Comparison of ENCODE assay signal across 1 cellular context in genomic region chr11:123429851-123430735, GRCh38.
TF ChIP-seq lines count a peak whose summit lies in the region.

TSS of gene GRAMD1B (plus strand) at chr11:123430269. CDS start at chr11:123430793, 524 bp downstream.

TF ChIP-seq in HEK293, 187 proteins besides CTCF, POLR2A, EP300 and RAD21 (continued from another document):
- TF ChIP-seq ZFHX2 (tag by site-specific recombination; conservative IDR thresholded peaks at IDR 0.05), result peak; percentile 50
- TF ChIP-seq GLIS1 (tag by site-specific recombination; IDR thresholded peaks at IDR 0.05), result peak; percentile 85
- TF ChIP-seq ZNF280C (tag by site-specific recombination; IDR thresholded peaks at IDR 0.05), result no peak
- 0 out of 2 replicates have a peak, but pooled peaks have one; percentile 40 for TF ChIP-seq ZXDB (tag by site-specific recombination; IDR thresholded peaks at IDR 0.05)
- TF ChIP-seq, protein P1, sequence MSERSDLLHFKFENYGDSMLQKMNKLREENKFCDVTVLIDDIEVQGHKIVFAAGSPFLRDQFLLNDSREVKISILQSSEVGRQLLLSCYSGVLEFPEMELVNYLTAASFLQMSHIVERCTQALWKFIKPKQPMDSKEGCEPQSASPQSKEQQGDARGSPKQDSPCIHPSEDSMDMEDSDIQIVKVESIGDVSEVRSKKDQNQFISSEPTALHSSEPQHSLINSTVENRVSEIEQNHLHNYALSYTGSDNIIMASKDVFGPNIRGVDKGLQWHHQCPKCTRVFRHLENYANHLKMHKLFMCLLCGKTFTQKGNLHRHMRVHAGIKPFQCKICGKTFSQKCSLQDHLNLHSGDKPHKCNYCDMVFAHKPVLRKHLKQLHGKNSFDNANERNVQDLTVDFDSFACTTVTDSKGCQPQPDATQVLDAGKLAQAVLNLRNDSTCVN (tag by site-specific recombination; optimal IDR thresholded peaks at IDR 0.05), result peak; percentile 86
- peak; percentile 63 for TF ChIP-seq EGR2 (tag by site-specific recombination; IDR thresholded peaks at IDR 0.05; ENCODE audit: low read depth)
- TF ChIP-seq BCL11B (tag by site-specific recombination; IDR thresholded peaks at IDR 0.05; ENCODE audit: low read depth), result no peak
- TF ChIP-seq, protein P2, sequence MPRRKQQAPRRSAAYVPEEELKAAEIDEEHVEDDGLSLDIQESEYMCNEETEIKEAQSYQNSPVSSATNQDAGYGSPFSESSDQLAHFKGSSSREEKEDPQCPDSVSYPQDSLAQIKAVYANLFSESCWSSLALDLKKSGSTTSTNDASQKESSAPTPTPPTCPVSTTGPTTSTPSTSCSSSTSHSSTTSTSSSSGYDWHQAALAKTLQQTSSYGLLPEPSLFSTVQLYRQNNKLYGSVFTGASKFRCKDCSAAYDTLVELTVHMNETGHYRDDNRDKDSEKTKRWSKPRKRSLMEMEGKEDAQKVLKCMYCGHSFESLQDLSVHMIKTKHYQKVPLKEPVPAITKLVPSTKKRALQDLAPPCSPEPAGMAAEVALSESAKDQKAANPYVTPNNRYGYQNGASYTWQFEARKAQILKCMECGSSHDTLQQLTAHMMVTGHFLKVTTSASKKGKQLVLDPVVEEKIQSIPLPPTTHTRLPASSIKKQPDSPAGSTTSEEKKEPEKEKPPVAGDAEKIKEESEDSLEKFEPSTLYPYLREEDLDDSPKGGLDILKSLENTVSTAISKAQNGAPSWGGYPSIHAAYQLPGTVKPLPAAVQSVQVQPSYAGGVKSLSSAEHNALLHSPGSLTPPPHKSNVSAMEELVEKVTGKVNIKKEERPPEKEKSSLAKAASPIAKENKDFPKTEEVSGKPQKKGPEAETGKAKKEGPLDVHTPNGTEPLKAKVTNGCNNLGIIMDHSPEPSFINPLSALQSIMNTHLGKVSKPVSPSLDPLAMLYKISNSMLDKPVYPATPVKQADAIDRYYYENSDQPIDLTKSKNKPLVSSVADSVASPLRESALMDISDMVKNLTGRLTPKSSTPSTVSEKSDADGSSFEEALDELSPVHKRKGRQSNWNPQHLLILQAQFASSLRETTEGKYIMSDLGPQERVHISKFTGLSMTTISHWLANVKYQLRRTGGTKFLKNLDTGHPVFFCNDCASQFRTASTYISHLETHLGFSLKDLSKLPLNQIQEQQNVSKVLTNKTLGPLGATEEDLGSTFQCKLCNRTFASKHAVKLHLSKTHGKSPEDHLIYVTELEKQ (tag by site-specific recombination; IDR thresholded peaks at IDR 0.05; ENCODE audit: borderline replicate concordance), result no peak
- TF ChIP-seq SP3 (tag by site-specific recombination; IDR thresholded peaks at IDR 0.05), result peak; percentile 48; the same call in 1 of the 2 replicates
- TF ChIP-seq ZNF776 (tag by site-specific recombination; IDR thresholded peaks at IDR 0.05; ENCODE audit: borderline replicate concordance), result no peak
- TF ChIP-seq ELK4 (IDR thresholded peaks at IDR 0.05; ENCODE audit: borderline replicate concordance, low read depth, low read length), result no peak
- no peak for TF ChIP-seq ZNF529 (tag by site-specific recombination; IDR thresholded peaks at IDR 0.05; ENCODE audit: insufficient replicate concordance)
- TF ChIP-seq KLF17 (tag by site-specific recombination; IDR thresholded peaks at IDR 0.05), result no peak
- TF ChIP-seq ZNF660 (tag by site-specific recombination; IDR thresholded peaks at IDR 0.05), result peak; percentile 55; the same call in 1 of the 2 replicates
- TF ChIP-seq ZNF837 (tag by site-specific recombination; IDR thresholded peaks at IDR 0.05), result no peak
- peak; percentile 79 for TF ChIP-seq ZNF341 (tag by site-specific recombination; IDR thresholded peaks at IDR 0.05; ENCODE audit: low read depth)
- TF ChIP-seq GLIS2 (tag by site-specific recombination; IDR thresholded peaks at IDR 0.05), result peak; percentile 65
TF ChIP-seq in HEK293: peak in this region for 27.
